In the genomic region with DNA sequence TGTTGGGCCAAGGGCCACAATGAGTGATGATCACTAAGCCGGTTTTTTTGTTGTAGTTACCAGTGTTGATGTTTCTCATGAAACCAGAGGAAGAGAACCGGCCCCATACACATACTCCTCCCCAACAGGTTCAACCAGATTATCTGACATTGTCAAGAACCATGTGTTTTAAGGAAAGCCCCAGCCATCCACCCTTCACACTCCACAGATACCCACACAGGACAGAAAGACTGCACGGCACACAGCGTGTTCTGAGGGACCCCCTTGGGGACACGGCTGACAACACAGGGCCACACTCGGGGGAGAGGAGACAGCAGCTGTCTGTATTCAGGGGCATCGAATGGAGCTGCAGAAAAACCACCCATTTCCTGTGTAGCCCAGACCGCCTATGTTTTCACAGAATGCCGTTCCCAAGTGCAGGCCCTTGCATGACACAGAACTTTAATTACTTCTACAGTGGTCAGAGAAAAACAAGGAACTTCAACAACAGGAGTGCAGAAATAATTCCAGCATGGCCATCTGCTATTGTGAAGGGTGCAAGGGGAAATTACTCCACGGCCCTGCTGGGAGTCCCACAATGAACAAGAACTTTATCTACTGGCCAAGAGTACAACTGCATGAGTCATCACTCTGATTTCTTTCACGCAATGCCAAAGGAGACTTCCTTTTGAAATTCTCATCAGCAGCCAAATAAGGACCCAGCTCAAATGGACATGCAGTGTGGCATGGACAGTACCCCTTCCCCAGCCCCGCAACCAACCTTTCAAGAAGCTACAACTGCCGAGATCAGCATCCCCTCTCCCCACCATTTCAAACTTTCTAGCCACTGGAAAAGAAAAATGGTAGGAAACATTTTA, we compare ENCODE assay signal across 1 cellular context.
TF ChIP-seq lines count a peak whose summit lies in the region.

No MANE protein-coding gene starts in this region.

TF ChIP-seq in K562, 482 proteins besides CTCF, POLR2A, EP300 and RAD21 (continued from another document and continues in another):
- TF ChIP-seq, protein P1, sequence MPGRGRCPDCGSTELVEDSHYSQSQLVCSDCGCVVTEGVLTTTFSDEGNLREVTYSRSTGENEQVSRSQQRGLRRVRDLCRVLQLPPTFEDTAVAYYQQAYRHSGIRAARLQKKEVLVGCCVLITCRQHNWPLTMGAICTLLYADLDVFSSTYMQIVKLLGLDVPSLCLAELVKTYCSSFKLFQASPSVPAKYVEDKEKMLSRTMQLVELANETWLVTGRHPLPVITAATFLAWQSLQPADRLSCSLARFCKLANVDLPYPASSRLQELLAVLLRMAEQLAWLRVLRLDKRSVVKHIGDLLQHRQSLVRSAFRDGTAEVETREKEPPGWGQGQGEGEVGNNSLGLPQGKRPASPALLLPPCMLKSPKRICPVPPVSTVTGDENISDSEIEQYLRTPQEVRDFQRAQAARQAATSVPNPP (IDR thresholded peaks at IDR 0.05; ENCODE audit: borderline replicate concordance, insufficient read depth, insufficient read length): no peak
- TF ChIP-seq, protein P2, sequence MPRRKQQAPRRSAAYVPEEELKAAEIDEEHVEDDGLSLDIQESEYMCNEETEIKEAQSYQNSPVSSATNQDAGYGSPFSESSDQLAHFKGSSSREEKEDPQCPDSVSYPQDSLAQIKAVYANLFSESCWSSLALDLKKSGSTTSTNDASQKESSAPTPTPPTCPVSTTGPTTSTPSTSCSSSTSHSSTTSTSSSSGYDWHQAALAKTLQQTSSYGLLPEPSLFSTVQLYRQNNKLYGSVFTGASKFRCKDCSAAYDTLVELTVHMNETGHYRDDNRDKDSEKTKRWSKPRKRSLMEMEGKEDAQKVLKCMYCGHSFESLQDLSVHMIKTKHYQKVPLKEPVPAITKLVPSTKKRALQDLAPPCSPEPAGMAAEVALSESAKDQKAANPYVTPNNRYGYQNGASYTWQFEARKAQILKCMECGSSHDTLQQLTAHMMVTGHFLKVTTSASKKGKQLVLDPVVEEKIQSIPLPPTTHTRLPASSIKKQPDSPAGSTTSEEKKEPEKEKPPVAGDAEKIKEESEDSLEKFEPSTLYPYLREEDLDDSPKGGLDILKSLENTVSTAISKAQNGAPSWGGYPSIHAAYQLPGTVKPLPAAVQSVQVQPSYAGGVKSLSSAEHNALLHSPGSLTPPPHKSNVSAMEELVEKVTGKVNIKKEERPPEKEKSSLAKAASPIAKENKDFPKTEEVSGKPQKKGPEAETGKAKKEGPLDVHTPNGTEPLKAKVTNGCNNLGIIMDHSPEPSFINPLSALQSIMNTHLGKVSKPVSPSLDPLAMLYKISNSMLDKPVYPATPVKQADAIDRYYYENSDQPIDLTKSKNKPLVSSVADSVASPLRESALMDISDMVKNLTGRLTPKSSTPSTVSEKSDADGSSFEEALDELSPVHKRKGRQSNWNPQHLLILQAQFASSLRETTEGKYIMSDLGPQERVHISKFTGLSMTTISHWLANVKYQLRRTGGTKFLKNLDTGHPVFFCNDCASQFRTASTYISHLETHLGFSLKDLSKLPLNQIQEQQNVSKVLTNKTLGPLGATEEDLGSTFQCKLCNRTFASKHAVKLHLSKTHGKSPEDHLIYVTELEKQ (CRISPR knock-in tag; IDR thresholded peaks at IDR 0.05): no peak
- TF ChIP-seq ZEB2 (IDR thresholded peaks at IDR 0.05) (0 out of 2 replicates have a peak, but pooled peaks have one; percentile 11), ZFP1 (CRISPR knock-in tag; IDR thresholded peaks at IDR 0.05) (no peak), SMAD4 (CRISPR knock-in tag; conservative IDR thresholded peaks at IDR 0.05) (no peak), HDAC6 (IDR thresholded peaks at IDR 0.05; ENCODE audit: low read depth, low read length) (no peak), SP1 (CRISPR knock-in tag; IDR thresholded peaks at IDR 0.05) (peak; percentile 65; the same call in 1 of the 2 replicates), ZNF121 (CRISPR knock-in tag; conservative IDR thresholded peaks at IDR 0.05) (no peak), CEBPG (CRISPR knock-in tag; IDR thresholded peaks at IDR 0.05) (no peak), CEBPG (tag; conservative IDR thresholded peaks at IDR 0.05 in 1 of 2, IDR thresholded peaks at IDR 0.05 in 1 of 2) (peak in 1 of 2 experiments; percentile 27; a peak in 1 of 4 replicates), ZFP36 (IDR thresholded peaks at IDR 0.05; ENCODE audit: low read depth, low read length, partially characterized antibody) (no peak), ATF1 (CRISPR knock-in tag; IDR thresholded peaks at IDR 0.05) (no peak), ATF1 (tag; IDR thresholded peaks at IDR 0.05) (peak; percentile 57; the same call in 1 of the 2 replicates), WHSC1 (IDR thresholded peaks at IDR 0.05; ENCODE audit: low read length) (no peak), EP400 (IDR thresholded peaks at IDR 0.05) (peak; percentile 54; the same call in 1 of the 2 replicates), HEY1 (CRISPR knock-in tag; IDR thresholded peaks at IDR 0.05; ENCODE audit: borderline replicate concordance) (no peak), ZNF184 (CRISPR knock-in tag; IDR thresholded peaks at IDR 0.05) (no peak), ZNF174 (CRISPR knock-in tag; IDR thresholded peaks at IDR 0.05) (no peak), NCOR1 (IDR thresholded peaks at IDR 0.05) (peak; percentile 39; the same call in 1 of the 2 replicates), GATA2 (CRISPR knock-in tag; IDR thresholded peaks at IDR 0.05) (no peak), MTF1 (CRISPR knock-in tag; IDR thresholded peaks at IDR 0.05; ENCODE audit: borderline replicate concordance) (no peak), HDAC1 (IDR thresholded peaks at IDR 0.05) (peak; percentile 35 to 84; a peak in 3 of 4 replicates), FOXA3 (CRISPR knock-in tag; conservative IDR thresholded peaks at IDR 0.05 in 1 of 2, IDR thresholded peaks at IDR 0.05 in 1 of 2) (0 out of 4 replicates have a peak, but pooled peaks of 1 of the 2 experiments have one; percentile 4), NCOA6 (IDR thresholded peaks at IDR 0.05) (no peak), FOS (IDR thresholded peaks at IDR 0.05; ENCODE audit: extremely low read depth, insufficient read length) (peak; percentile 41), ZNF134 (CRISPR knock-in tag; conservative IDR thresholded peaks at IDR 0.05) (no peak), MEF2D (tag; conservative IDR thresholded peaks at IDR 0.05; ENCODE audit: low read depth) (0 out of 2 replicates have a peak, but pooled peaks have one; percentile 28), CHD4 (IDR thresholded peaks at IDR 0.05; ENCODE audit: insufficient read depth, insufficient replicate concordance, low read depth, low read length, poor library complexity, severe bottlenecking) (no peak), POLR2AphosphoS5 (IDR thresholded peaks at IDR 0.05; ENCODE audit: control insufficient read depth, insufficient read depth, low read depth, low read length) (0 out of 2 replicates have a peak, but pooled peaks have one; percentile 5), KDM5B (IDR thresholded peaks at IDR 0.05; ENCODE audit: insufficient replicate concordance, low read depth, low read length) (no peak), ZNF175 (CRISPR knock-in tag; IDR thresholded peaks at IDR 0.05; ENCODE audit: low read depth) (0 out of 2 replicates have a peak, but pooled peaks have one; percentile 58), ARID2 (IDR thresholded peaks at IDR 0.05) (no peak), EHMT2 (IDR thresholded peaks at IDR 0.05) (peak; percentile 56; the same call in 1 of the 2 replicates), ZNF316 (IDR thresholded peaks at IDR 0.05) (peak; percentile 90), CREM (IDR thresholded peaks at IDR 0.05; ENCODE audit: low read depth) (peak; percentile 36), SRSF9 (IDR thresholded peaks at IDR 0.05; ENCODE audit: borderline replicate concordance, low read depth, low read length) (no peak), NFYB (IDR thresholded peaks at IDR 0.05; ENCODE audit: extremely low read depth, insufficient read length) (no peak)
- TF ChIP-seq, protein P3, sequence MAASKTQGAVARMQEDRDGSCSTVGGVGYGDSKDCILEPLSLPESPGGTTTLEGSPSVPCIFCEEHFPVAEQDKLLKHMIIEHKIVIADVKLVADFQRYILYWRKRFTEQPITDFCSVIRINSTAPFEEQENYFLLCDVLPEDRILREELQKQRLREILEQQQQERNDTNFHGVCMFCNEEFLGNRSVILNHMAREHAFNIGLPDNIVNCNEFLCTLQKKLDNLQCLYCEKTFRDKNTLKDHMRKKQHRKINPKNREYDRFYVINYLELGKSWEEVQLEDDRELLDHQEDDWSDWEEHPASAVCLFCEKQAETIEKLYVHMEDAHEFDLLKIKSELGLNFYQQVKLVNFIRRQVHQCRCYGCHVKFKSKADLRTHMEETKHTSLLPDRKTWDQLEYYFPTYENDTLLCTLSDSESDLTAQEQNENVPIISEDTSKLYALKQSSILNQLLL (CRISPR knock-in tag; IDR thresholded peaks at IDR 0.05; ENCODE audit: borderline replicate concordance): no peak
- TF ChIP-seq, protein P4, sequence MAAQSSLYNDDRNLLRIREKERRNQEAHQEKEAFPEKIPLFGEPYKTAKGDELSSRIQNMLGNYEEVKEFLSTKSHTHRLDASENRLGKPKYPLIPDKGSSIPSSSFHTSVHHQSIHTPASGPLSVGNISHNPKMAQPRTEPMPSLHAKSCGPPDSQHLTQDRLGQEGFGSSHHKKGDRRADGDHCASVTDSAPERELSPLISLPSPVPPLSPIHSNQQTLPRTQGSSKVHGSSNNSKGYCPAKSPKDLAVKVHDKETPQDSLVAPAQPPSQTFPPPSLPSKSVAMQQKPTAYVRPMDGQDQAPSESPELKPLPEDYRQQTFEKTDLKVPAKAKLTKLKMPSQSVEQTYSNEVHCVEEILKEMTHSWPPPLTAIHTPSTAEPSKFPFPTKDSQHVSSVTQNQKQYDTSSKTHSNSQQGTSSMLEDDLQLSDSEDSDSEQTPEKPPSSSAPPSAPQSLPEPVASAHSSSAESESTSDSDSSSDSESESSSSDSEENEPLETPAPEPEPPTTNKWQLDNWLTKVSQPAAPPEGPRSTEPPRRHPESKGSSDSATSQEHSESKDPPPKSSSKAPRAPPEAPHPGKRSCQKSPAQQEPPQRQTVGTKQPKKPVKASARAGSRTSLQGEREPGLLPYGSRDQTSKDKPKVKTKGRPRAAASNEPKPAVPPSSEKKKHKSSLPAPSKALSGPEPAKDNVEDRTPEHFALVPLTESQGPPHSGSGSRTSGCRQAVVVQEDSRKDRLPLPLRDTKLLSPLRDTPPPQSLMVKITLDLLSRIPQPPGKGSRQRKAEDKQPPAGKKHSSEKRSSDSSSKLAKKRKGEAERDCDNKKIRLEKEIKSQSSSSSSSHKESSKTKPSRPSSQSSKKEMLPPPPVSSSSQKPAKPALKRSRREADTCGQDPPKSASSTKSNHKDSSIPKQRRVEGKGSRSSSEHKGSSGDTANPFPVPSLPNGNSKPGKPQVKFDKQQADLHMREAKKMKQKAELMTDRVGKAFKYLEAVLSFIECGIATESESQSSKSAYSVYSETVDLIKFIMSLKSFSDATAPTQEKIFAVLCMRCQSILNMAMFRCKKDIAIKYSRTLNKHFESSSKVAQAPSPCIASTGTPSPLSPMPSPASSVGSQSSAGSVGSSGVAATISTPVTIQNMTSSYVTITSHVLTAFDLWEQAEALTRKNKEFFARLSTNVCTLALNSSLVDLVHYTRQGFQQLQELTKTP (IDR thresholded peaks at IDR 0.05; ENCODE audit: low read depth in 1 of 2, partially characterized antibody in 2 of 2): peak in 1 of 2 experiments; percentile 65
- TF ChIP-seq, protein P5, sequence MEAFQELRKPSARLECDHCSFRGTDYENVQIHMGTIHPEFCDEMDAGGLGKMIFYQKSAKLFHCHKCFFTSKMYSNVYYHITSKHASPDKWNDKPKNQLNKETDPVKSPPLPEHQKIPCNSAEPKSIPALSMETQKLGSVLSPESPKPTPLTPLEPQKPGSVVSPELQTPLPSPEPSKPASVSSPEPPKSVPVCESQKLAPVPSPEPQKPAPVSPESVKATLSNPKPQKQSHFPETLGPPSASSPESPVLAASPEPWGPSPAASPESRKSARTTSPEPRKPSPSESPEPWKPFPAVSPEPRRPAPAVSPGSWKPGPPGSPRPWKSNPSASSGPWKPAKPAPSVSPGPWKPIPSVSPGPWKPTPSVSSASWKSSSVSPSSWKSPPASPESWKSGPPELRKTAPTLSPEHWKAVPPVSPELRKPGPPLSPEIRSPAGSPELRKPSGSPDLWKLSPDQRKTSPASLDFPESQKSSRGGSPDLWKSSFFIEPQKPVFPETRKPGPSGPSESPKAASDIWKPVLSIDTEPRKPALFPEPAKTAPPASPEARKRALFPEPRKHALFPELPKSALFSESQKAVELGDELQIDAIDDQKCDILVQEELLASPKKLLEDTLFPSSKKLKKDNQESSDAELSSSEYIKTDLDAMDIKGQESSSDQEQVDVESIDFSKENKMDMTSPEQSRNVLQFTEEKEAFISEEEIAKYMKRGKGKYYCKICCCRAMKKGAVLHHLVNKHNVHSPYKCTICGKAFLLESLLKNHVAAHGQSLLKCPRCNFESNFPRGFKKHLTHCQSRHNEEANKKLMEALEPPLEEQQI (IDR thresholded peaks at IDR 0.05): no peak
- TF ChIP-seq, protein P6, sequence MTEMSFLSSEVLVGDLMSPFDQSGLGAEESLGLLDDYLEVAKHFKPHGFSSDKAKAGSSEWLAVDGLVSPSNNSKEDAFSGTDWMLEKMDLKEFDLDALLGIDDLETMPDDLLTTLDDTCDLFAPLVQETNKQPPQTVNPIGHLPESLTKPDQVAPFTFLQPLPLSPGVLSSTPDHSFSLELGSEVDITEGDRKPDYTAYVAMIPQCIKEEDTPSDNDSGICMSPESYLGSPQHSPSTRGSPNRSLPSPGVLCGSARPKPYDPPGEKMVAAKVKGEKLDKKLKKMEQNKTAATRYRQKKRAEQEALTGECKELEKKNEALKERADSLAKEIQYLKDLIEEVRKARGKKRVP (CRISPR knock-in tag; IDR thresholded peaks at IDR 0.05): no peak
- TF ChIP-seq, protein P7, sequence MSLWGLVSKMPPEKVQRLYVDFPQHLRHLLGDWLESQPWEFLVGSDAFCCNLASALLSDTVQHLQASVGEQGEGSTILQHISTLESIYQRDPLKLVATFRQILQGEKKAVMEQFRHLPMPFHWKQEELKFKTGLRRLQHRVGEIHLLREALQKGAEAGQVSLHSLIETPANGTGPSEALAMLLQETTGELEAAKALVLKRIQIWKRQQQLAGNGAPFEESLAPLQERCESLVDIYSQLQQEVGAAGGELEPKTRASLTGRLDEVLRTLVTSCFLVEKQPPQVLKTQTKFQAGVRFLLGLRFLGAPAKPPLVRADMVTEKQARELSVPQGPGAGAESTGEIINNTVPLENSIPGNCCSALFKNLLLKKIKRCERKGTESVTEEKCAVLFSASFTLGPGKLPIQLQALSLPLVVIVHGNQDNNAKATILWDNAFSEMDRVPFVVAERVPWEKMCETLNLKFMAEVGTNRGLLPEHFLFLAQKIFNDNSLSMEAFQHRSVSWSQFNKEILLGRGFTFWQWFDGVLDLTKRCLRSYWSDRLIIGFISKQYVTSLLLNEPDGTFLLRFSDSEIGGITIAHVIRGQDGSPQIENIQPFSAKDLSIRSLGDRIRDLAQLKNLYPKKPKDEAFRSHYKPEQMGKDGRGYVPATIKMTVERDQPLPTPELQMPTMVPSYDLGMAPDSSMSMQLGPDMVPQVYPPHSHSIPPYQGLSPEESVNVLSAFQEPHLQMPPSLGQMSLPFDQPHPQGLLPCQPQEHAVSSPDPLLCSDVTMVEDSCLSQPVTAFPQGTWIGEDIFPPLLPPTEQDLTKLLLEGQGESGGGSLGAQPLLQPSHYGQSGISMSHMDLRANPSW (CRISPR knock-in tag; IDR thresholded peaks at IDR 0.05): no peak
- TF ChIP-seq, protein P8, sequence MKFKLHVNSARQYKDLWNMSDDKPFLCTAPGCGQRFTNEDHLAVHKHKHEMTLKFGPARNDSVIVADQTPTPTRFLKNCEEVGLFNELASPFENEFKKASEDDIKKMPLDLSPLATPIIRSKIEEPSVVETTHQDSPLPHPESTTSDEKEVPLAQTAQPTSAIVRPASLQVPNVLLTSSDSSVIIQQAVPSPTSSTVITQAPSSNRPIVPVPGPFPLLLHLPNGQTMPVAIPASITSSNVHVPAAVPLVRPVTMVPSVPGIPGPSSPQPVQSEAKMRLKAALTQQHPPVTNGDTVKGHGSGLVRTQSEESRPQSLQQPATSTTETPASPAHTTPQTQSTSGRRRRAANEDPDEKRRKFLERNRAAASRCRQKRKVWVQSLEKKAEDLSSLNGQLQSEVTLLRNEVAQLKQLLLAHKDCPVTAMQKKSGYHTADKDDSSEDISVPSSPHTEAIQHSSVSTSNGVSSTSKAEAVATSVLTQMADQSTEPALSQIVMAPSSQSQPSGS (CRISPR knock-in tag; IDR thresholded peaks at IDR 0.05): no peak
